19 cellular contexts compared by ENCODE assay signal in genomic region chr7:23618241-23618640, GRCh38. TPM values are rescaled to one million over a fixed set of nuclear protein-coding genes. Genes with fewer than 3 reads are reported as not detected.
A peak's percentile ranks its signal among the peaks of the same experiment; 100 is the strongest.
DNase-seq lines count a peak whose midpoint lies in the region; ATAC-seq, FAIRE-seq and TF ChIP-seq lines count a peak whose summit lies in the region.
"Had no signal": no experiment of that assay in that cellular context is flagged by ENCODE, and none has a peak within 500 bp of the region (broad histone marks: within the 10 kb centered on the region; RNA-seq: fewer than 3 reads in every experiment).

No MANE protein-coding gene starts in this region.

- peaks cover 10% of the 10 kb centered on the region for H3K4me1 Mint-ChIP-seq in MCF 10A (ENCODE audit: insufficient read depth, unreplicated experiment)

- H3K36me3 Mint-ChIP-seq in MCF 10A (ENCODE audit: insufficient read depth, unreplicated experiment), result no peaks in the 10 kb centered on the region

- POLR2A ChIA-PET in MCF 10A (lab: Yijun Ruan, JAX) (interaction anchor here (0.6 kb wide), 1 partner anchor 13 kb away, joined by 6 read pairs; no protein-coding TSS in a partner anchor), endothelial cell of umbilical vein (lab: Charles Lee) (no interaction called here)

- no peaks in the 10 kb centered on the region for H3K79me2 ChIP-seq in endothelial cell of umbilical vein (ENCODE audit: control insufficient read depth, insufficient read depth, low read length)

- no peak overlapping the region for H3K4me3 ChIP-seq in breast epithelium
- H3K4me3 ChIP-seq in endothelial cell of umbilical vein (replicated peaks in 1 of 3; ENCODE audit: insufficient read depth in 1 of 3, low read depth in 1 of 3, low read length in 3 of 3), result no peak overlapping the region

- no peak overlapping the region for H3K4me3 Mint-ChIP-seq in MCF 10A (ENCODE audit: unreplicated experiment)
- H3K4me3 Mint-ChIP-seq: T-helper 17 cell had no signal

- no peak overlapping the region for H3K4me2 ChIP-seq in endothelial cell of umbilical vein (ENCODE audit: insufficient read depth, low read length)

- ATAC-seq in HG03354 (IDR thresholded peaks at IDR 0.05; ENCODE audit: poor library complexity, severe bottlenecking, unreplicated experiment), result no peak
- ATAC-seq: T-helper 17 cell had no signal

- H3K9ac ChIP-seq in endothelial cell of umbilical vein (replicated peaks; ENCODE audit: extremely low read depth, insufficient read depth, low read length), result no peak overlapping the region

- H3K9me1 ChIP-seq in endothelial cell of umbilical vein (replicated peaks; ENCODE audit: control insufficient read depth, extremely low read depth, insufficient read depth, low read length), result no peaks in the 10 kb centered on the region

- DNase-seq in MCF 10A (ENCODE audit: unreplicated experiment) (peak; percentile 33), breast epithelium (ENCODE audit: low spot score in 2 of 2) (no peak), RCC 7860 (ENCODE audit: low spot score) (peak; percentile 64), endothelial cell of umbilical vein (ENCODE audit: low read depth, low spot score) (peak; percentile 19), medulla oblongata (ENCODE audit: extremely low spot score) (no peak), NCI-H1436 treated with DMSO at 0.1 percent for 48 hours (lab: John Stamatoyannopoulos, UW) (no peak), NCI-H1092 treated with DMSO at 0.1 percent for 48 hours (lab: John Stamatoyannopoulos, UW) (no peak)
- DNase-seq: COR-L47, DMS153, NCI-H1436, NCI-H2081, NCI-H345, NCI-H69, SHP77, T-helper 17 cell had no signal

- H3K36me3 ChIP-seq in breast epithelium (no peaks in the 10 kb centered on the region), endothelial cell of umbilical vein (ENCODE audit: control insufficient read depth in 2 of 2, extremely low read depth in 1 of 2, insufficient read depth in 2 of 2, low read length in 2 of 2) (no peaks in the 10 kb centered on the region)

- CTCF ChIA-PET in MCF 10A (lab: Yijun Ruan, JAX), result interaction anchor here (0.6 kb wide), 1 partner anchor 1267 kb away, joined by 3 read pairs; no protein-coding TSS in a partner anchor
- CTCF ChIA-PET in endothelial cell of umbilical vein (lab: Charles Lee), result no interaction called here

- TF ChIP-seq CTCF in MCF 10A (IDR thresholded peaks at IDR 0.05; ENCODE audit: unreplicated experiment) (no peak), breast epithelium (IDR thresholded peaks at IDR 0.05) (no peak), endothelial cell of umbilical vein (IDR thresholded peaks at IDR 0.05; ENCODE audit: extremely low read depth in 1 of 2, insufficient read depth in 1 of 2, low read depth in 1 of 2, low read length in 2 of 2) (no peak)

- H3K27ac ChIP-seq in breast epithelium, result no peak overlapping the region
- no peak overlapping the region for H3K27ac ChIP-seq in endothelial cell of umbilical vein (ENCODE audit: insufficient read depth, low read depth, low read length)
- H3K27ac ChIP-seq: 22Rv1, C4-2B had no signal

- H3K9me3 ChIP-seq in breast epithelium (peaks cover 13 to 26% of the 10 kb centered on the region in 2 donors), endothelial cell of umbilical vein (replicated peaks; ENCODE audit: control insufficient read depth, insufficient read depth, low read length) (no peaks in the 10 kb centered on the region)

- FAIRE-seq in RCC 7860 (lab: Jason Lieb, UNC) (no peak), endothelial cell of umbilical vein (lab: Jason Lieb, UNC) (no peak)
- FAIRE-seq: GM12891 had no signal

- H3K27me3 ChIP-seq in breast epithelium (no peaks in the 10 kb centered on the region), endothelial cell of umbilical vein (ENCODE audit: control insufficient read depth in 2 of 2, insufficient read depth in 2 of 2, low read length in 2 of 2) (no peaks in the 10 kb centered on the region)

- H3K27me3 Mint-ChIP-seq in MCF 10A (ENCODE audit: insufficient read depth, unreplicated experiment), result no peaks in the 10 kb centered on the region
- H3K27me3 Mint-ChIP-seq: T-helper 17 cell had no signal

- peaks cover 15% of the 10 kb centered on the region for H3K9me3 Mint-ChIP-seq in MCF 10A (ENCODE audit: unreplicated experiment)

- dilution Hi-C loops in endothelial cell of umbilical vein (cut with MboI; ENCODE audit: extremely low pct_ligation_motif_present, low sequenced_read_pairs), result no loop called here

- no peaks in the 10 kb centered on the region for H4K20me1 ChIP-seq in endothelial cell of umbilical vein (replicated peaks; ENCODE audit: control insufficient read depth, extremely low read depth, insufficient read depth, low read length)

- H3K27ac Mint-ChIP-seq in MCF 10A (ENCODE audit: low read depth, unreplicated experiment), result no peak overlapping the region
- H3K27ac Mint-ChIP-seq: T-helper 17 cell had no signal

- H3K4me1 ChIP-seq in breast epithelium, result no peaks in the 10 kb centered on the region
- no peaks in the 10 kb centered on the region for H3K4me1 ChIP-seq in endothelial cell of umbilical vein (ENCODE audit: control insufficient read depth, extremely low read depth, insufficient read depth, low read length)

- TF ChIP-seq POLR2A in breast epithelium (IDR thresholded peaks at IDR 0.05) (no peak), endothelial cell of umbilical vein (IDR thresholded peaks at IDR 0.05; ENCODE audit: low read depth, low read length) (no peak)

- no peak overlapping the region for H2AFZ ChIP-seq in endothelial cell of umbilical vein (ENCODE audit: low read depth, low read length)

- BruUV-seq in MCF 10A (replicated peaks; lab: Mats Ljungman, UMichigan), result no TSS peak
- BruUV-seq in endothelial cell of umbilical vein (replicated peaks; lab: Mats Ljungman, UMichigan), result no TSS peak

- intact Hi-C loops in MCF 10A (cut with micrococcal nuclease), result no loop called here
- intact Hi-C loops in breast epithelium (cut with DNase I; ENCODE audit: low total_unique reads), result no loop called here
- intact Hi-C loops in endothelial cell of umbilical vein (cut with micrococcal nuclease), result no loop called here

TF ChIP-seq in endothelial cell of umbilical vein, 7 proteins besides CTCF, POLR2A, EP300 and RAD21:
- no peak for TF ChIP-seq MYC (IDR thresholded peaks at IDR 0.05; ENCODE audit: low read depth, low read length)
- TF ChIP-seq FOS (IDR thresholded peaks at IDR 0.05; ENCODE audit: borderline replicate concordance, insufficient read depth, low read length), result peak; percentile 9
- no peak for TF ChIP-seq GATA2 (IDR thresholded peaks at IDR 0.05; ENCODE audit: insufficient read depth, insufficient read length, low read depth, low read length)

RNA-seq across cellular contexts. Expression of gene CCDC126, which starts 21.1 kb away (rescaled TPM):
- 4.2 and 4.7 TPM in 2 replicates for total RNA-seq in MCF 10A (2022)
- total RNA-seq in breast epithelium, result 10 to 100 TPM; 18.7 to 35.4 (median 24.6) TPM
- 7.1 and 8.6 TPM in 2 replicates for total RNA-seq in endothelial cell of umbilical vein
- polyA plus RNA-seq in endothelial cell of umbilical vein, result 4.0 and 4.9 TPM in 2 replicates
- 3.6 and 4.6 TPM in 2 replicates for polyA plus RNA-seq in endothelial cell of umbilical vein (2011; cell fraction: cytosol; rRNA removed)
- polyA plus RNA-seq in endothelial cell of umbilical vein (2011; cell fraction: nucleus; rRNA removed), result 4.7 and 4.8 TPM in 2 replicates
- polyA plus RNA-seq in endothelial cell of umbilical vein (2012), result 6.2 and 6.7 TPM in 2 replicates
- 5.3 and 6.7 TPM in 2 replicates for polyA minus RNA-seq in endothelial cell of umbilical vein
- polyA minus RNA-seq in endothelial cell of umbilical vein (2011; cell fraction: cytosol; rRNA and poly(A)+ RNA removed), result 3.8 TPM
- 8.3 and 9.8 TPM in 2 replicates for polyA minus RNA-seq in endothelial cell of umbilical vein (2011; cell fraction: nucleus; rRNA and poly(A)+ RNA removed)

Comparison
In these comparisons a context has a peak if more than half of its experiments do, and no peak if none do; other contexts are left out.
1. DNase-seq: peak in MCF 10A (single experiment), RCC 7860 (single experiment) and endothelial cell of umbilical vein (single experiment); none in breast epithelium (0 of 2), medulla oblongata (single experiment), NCI-H1436 treated with DMSO at 0.1 percent for 48 hours (single experiment) and NCI-H1092 treated with DMSO at 0.1 percent for 48 hours (single experiment).